ENCODE assay signal across 3 cellular contexts in genomic region chr11:17763703-17764102, GRCh38.
TF ChIP-seq lines count a peak whose summit lies in the region.

No MANE protein-coding gene starts in this region.

TF ChIP-seq in GM12891, 5 proteins besides CTCF, POLR2A, EP300 and RAD21:
- no peak for TF ChIP-seq TAF1 (IDR thresholded peaks at IDR 0.05; ENCODE audit: low read depth, low read length)
- TF ChIP-seq PAX5 (IDR thresholded peaks at IDR 0.05; ENCODE audit: insufficient read depth, low read length, severe bottlenecking), result no peak
- no peak for TF ChIP-seq POU2F2 (IDR thresholded peaks at IDR 0.05; ENCODE audit: low read depth, low read length)
- TF ChIP-seq POLR2AphosphoS5 (IDR thresholded peaks at IDR 0.05; ENCODE audit: low read depth, low read length), result no peak
- no peak for TF ChIP-seq SPI1 (IDR thresholded peaks at IDR 0.05; ENCODE audit: low read depth, low read length)

TF ChIP-seq in IMR-90, 13 proteins besides CTCF, POLR2A, EP300 and RAD21:
- TF ChIP-seq SMC3 (IDR thresholded peaks at IDR 0.05; ENCODE audit: low read depth, low read length) (no peak), ELK1 (IDR thresholded peaks at IDR 0.05; ENCODE audit: borderline replicate concordance, low read depth, low read length) (no peak)

TF ChIP-seq in H1, 55 proteins besides CTCF, POLR2A, EP300 and RAD21:
- TF ChIP-seq USF2 (IDR thresholded peaks at IDR 0.05; ENCODE audit: low read length), result no peak
TF ChIP-seq in H1: peak in this region for 0.
